Comparison of ENCODE assay signal across 9 cellular contexts in the genomic region with DNA sequence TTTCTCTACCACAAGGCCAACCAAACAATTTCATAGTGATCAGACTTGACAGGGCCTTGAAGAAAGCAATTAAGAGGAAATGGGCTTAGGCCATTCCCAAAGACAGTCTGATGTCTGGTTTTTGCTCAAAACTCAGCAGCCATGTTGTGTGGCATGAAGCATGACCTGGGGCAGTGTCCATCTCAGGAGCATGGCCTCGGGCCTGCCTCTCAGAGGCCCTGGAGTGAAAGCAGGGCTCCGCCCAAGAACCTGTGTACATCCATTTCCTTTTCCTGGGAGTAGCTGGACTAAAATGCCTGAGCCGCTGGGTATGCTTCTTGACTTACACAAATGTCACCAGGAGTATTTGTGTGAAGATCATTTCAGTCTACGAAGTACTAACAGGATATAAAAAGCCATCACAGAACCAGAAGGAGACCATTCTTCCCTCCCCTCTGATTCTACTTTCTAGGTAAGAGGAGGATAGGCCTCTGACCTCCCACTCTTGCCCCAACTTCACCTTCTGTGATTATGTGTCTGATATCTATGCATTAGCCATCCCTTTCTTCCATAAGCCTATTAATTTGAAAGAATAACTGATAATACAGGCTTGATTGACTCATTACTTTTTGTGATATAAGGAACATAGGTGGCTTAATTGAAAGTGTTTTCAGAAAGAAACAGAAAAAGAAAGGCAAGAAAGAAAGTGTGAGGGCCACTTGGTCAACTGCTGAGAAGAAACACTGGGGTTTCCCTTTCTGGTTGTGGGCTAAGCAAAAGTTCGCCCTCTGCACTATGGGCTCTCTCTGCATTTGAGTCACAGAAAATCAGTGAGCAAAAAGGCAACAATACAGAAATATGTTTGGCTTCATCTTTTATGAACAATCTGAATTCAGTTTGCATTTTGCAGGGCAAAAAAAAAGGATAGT.
A peak's percentile ranks its signal among the peaks of the same experiment; 100 is the strongest.
DNase-seq lines count a peak whose midpoint lies in the region; ATAC-seq and TF ChIP-seq lines count a peak whose summit lies in the region.
"Had no signal": no experiment of that assay in that cellular context is flagged by ENCODE, and none has a peak within 500 bp of the region (broad histone marks: within the 10 kb centered on the region; RNA-seq: fewer than 3 reads in every experiment).

No MANE protein-coding gene starts in this region.

- no peaks in the 10 kb centered on the region for H3K36me3 ChIP-seq in neuronal stem cell (replicated peaks in 1 of 2; ENCODE audit: control insufficient read depth in 2 of 2, insufficient read depth in 2 of 2, low read length in 2 of 2)
- H3K36me3 ChIP-seq: cardiac muscle cell had no signal

- no peak overlapping the region for H3K23ac ChIP-seq in neuronal stem cell (ENCODE audit: low read depth, low read length, poor library complexity)

- H3K9ac ChIP-seq in neuronal stem cell (ENCODE audit: low read depth, low read length, poor library complexity) = no peak overlapping the region

- DNase-seq in HFFc6 (no peak), neuronal stem cell (ENCODE audit: low spot score) (no peak), GOT3 (lab: John Stamatoyannopoulos, UW) (no peak), anterior cingulate cortex (lab: John Stamatoyannopoulos, UW) (no peak), COR-L47 (lab: John Stamatoyannopoulos, UW) (no peak), 8988T (no peak)
- DNase-seq in activated T-cell treated with anti-CD3 and anti-CD28 coated beads, Interleukin-2, amount 50 U/mL, for 72 hours = peak; percentile 54 to 59

- TF ChIP-seq CTCF in HFFc6 (IDR thresholded peaks at IDR 0.05) = no peak

- H3K27ac ChIP-seq in neuronal stem cell (replicated peaks; ENCODE audit: low read length) = no peak overlapping the region
- H3K27ac ChIP-seq: cardiac muscle cell had no signal

- no peak overlapping the region for H2BK15ac ChIP-seq in neuronal stem cell (ENCODE audit: low read length)

- no peak overlapping the region for H2BK120ac ChIP-seq in neuronal stem cell (ENCODE audit: low read depth, low read length)

- no peak overlapping the region for H4K91ac ChIP-seq in neuronal stem cell (ENCODE audit: low read depth, low read length, poor library complexity)

- no peak overlapping the region for H2BK12ac ChIP-seq in neuronal stem cell (ENCODE audit: low read length)

- H3K79me1 ChIP-seq in neuronal stem cell (ENCODE audit: low read depth, low read length) = no peaks in the 10 kb centered on the region

- H3K27me3 ChIP-seq in neuronal stem cell (ENCODE audit: control insufficient read depth in 3 of 3, insufficient read depth in 3 of 3, low read depth in 1 of 3, low read length in 3 of 3) = no peaks in the 10 kb centered on the region
- H3K27me3 ChIP-seq: cardiac muscle cell had no signal

- peak overlapping the region; percentile 58 for H3K4ac ChIP-seq in neuronal stem cell (ENCODE audit: low read length)

- peaks cover 12 to 27% of the 10 kb centered on the region in 2 donors for H3K4me1 ChIP-seq in neuronal stem cell (ENCODE audit: control insufficient read depth in 2 of 2, insufficient read depth in 1 of 2, low read depth in 1 of 2, low read length in 2 of 2)

- no peak overlapping the region for H3K4me3 ChIP-seq in neuronal stem cell (ENCODE audit: low read length in 2 of 2)
- H3K4me3 ChIP-seq: cardiac muscle cell had no signal

- WGBS in neuronal stem cell (ENCODE audit: extremely low coverage in 2 of 2, insufficient read length in 2 of 2, insufficient replicate concordance in 1 of 2), 2 donors = no CpG with 5 or more reads among the region's 5 CpGs

- peak overlapping the region; percentile 71 for H3K4me3 Mint-ChIP-seq in HFFc6
- H3K4me3 Mint-ChIP-seq in activated T-cell treated with anti-CD3 and anti-CD28 coated beads, Interleukin-2, amount 50 U/mL, for 72 hours = peak overlapping the region; percentile 55 to 92

- peaks cover 58% of the 10 kb centered on the region for H3K4me1 Mint-ChIP-seq in HFFc6 (ENCODE audit: low read depth)
- peaks cover 64% of the 10 kb centered on the region for H3K4me1 Mint-ChIP-seq in activated T-cell treated with anti-CD3 and anti-CD28 coated beads, Interleukin-2, amount 50 U/mL, for 72 hours (ENCODE audit: low read depth)

- H3K9me3 Mint-ChIP-seq in HFFc6 = no peaks in the 10 kb centered on the region
- H3K9me3 Mint-ChIP-seq in activated T-cell treated with anti-CD3 and anti-CD28 coated beads, Interleukin-2, amount 50 U/mL, for 72 hours = no peaks in the 10 kb centered on the region

- H2BK5ac ChIP-seq in neuronal stem cell (ENCODE audit: low read length) = no peak overlapping the region

- no peaks in the 10 kb centered on the region for H3K9me3 ChIP-seq in neuronal stem cell (replicated peaks in 1 of 2; ENCODE audit: control insufficient read depth in 2 of 2, insufficient read depth in 1 of 2, low read depth in 1 of 2, low read length in 2 of 2)

- H3K14ac ChIP-seq in neuronal stem cell (ENCODE audit: low read length) = no peak overlapping the region

- H3K27ac Mint-ChIP-seq in HFFc6 = peak overlapping the region; percentile 84
- H3K27ac Mint-ChIP-seq in activated T-cell treated with anti-CD3 and anti-CD28 coated beads, Interleukin-2, amount 50 U/mL, for 72 hours = peak overlapping the region; percentile 97

- H3K27me3 Mint-ChIP-seq in HFFc6 (ENCODE audit: insufficient read depth) = no peaks in the 10 kb centered on the region
- H3K27me3 Mint-ChIP-seq in activated T-cell treated with anti-CD3 and anti-CD28 coated beads, Interleukin-2, amount 50 U/mL, for 72 hours (ENCODE audit: low read depth) = no peaks in the 10 kb centered on the region

- ATAC-seq in GM18867 (IDR thresholded peaks at IDR 0.05; ENCODE audit: unreplicated experiment) = peak; percentile 98
- peak; percentile 90 to 91 for ATAC-seq in activated T-cell treated with anti-CD3 and anti-CD28 coated beads, Interleukin-2, amount 50 U/mL, for 72 hours (replicated peaks in 1 of 2)

- no peak overlapping the region for H2AK5ac ChIP-seq in neuronal stem cell (ENCODE audit: low read depth, low read length)

- peaks cover 32% of the 10 kb centered on the region; the same call in 1 of the 2 replicates for H3K36me3 Mint-ChIP-seq in HFFc6 (ENCODE audit: low read depth)
- peaks cover 3 to 16% of the 10 kb centered on the region in 2 donors for H3K36me3 Mint-ChIP-seq in activated T-cell treated with anti-CD3 and anti-CD28 coated beads, Interleukin-2, amount 50 U/mL, for 72 hours (ENCODE audit: insufficient read depth in 2 of 2)

- H4K8ac ChIP-seq in neuronal stem cell (ENCODE audit: low read depth, low read length) = no peak overlapping the region

- no peak overlapping the region for H3K4me2 ChIP-seq in neuronal stem cell (ENCODE audit: insufficient read depth, low read length, poor library complexity, severe bottlenecking)

- peak overlapping the region; percentile 61 for H3K18ac ChIP-seq in neuronal stem cell (ENCODE audit: low read length)

- no peak overlapping the region for H2AFZ ChIP-seq in neuronal stem cell (ENCODE audit: low read length)

Comparison
In these comparisons a context has a peak if more than half of its experiments do, and no peak if none do; other contexts are left out.
1. DNase-seq: peak in activated T-cell treated with anti-CD3 and anti-CD28 coated beads, Interleukin-2, amount 50 U/mL, for 72 hours (2 of 2); none in HFFc6 (single experiment), neuronal stem cell (single experiment), GOT3 (single experiment), anterior cingulate cortex (0 of 58), COR-L47 (single experiment) and 8988T (single experiment).